20 cellular contexts compared by ENCODE assay signal in genomic region chr3:4334548-4334947, GRCh38. TPM values are rescaled to one million over a fixed set of nuclear protein-coding genes. Genes with fewer than 3 reads are reported as not detected.
DNase-seq lines count a peak whose midpoint lies in the region; ATAC-seq and TF ChIP-seq lines count a peak whose summit lies in the region.
"Had no signal": no experiment of that assay in that cellular context is flagged by ENCODE, and none has a peak within 500 bp of the region (broad histone marks: within the 10 kb centered on the region; RNA-seq: fewer than 3 reads in every experiment).

No MANE protein-coding gene starts in this region.

- H3K4me3 Mint-ChIP-seq in HFFc6, result no peak overlapping the region
- no peak overlapping the region for H3K4me3 Mint-ChIP-seq in stimulated activated naive B cell treated with anti-CD40 and anti-IgM and Interleukin-4, amounts not matched to agents 10 μg/mL and 1 μg/mL and 100 μg/mL, for 72 hours
- H3K4me3 Mint-ChIP-seq: activated naive CD8-positive, alpha-beta T cell; brain had no signal

- H3K27me3 Mint-ChIP-seq in HFFc6 (ENCODE audit: insufficient read depth), result peaks cover 3% of the 10 kb centered on the region; the same call in 1 of the 2 replicates
- H3K27me3 Mint-ChIP-seq in stimulated activated naive B cell treated with anti-CD40 and anti-IgM and Interleukin-4, amounts not matched to agents 10 μg/mL and 1 μg/mL and 100 μg/mL, for 72 hours, result no peaks in the 10 kb centered on the region
- H3K27me3 Mint-ChIP-seq: activated naive CD8-positive, alpha-beta T cell; brain had no signal

- H3K9me3 Mint-ChIP-seq in HFFc6, result peaks cover 8% of the 10 kb centered on the region
- peaks cover 8% of the 10 kb centered on the region in 2 donors for H3K9me3 Mint-ChIP-seq in stimulated activated naive B cell treated with anti-CD40 and anti-IgM and Interleukin-4, amounts not matched to agents 10 μg/mL and 1 μg/mL and 100 μg/mL, for 72 hours

- no peak for DNase-seq in AG10803 (ENCODE audit: low read depth)
- DNase-seq in HFFc6, result no peak
- DNase-seq in brain microvascular endothelial cell, result no peak
- peak; percentile 41 for DNase-seq in iPS-NIHi7 (ENCODE audit: extremely low spot score)
- DNase-seq in activated naive CD4-positive, alpha-beta T cell treated with Interleukin-2 at 50 U/mL for 16 hours, result no peak
- no peak for DNase-seq in stimulated activated naive B cell treated with anti-CD40 and anti-IgM and Interleukin-4, amounts not matched to agents 10 μg/mL and 1 μg/mL and 100 μg/mL, for 72 hours
- DNase-seq: activated CD4-positive, alpha-beta T cell treated with anti-CD3 and anti-CD28 coated beads, Interleukin-2, amount 50 U/mL, for 48 hours; activated T-cell treated with anti-CD3 and anti-CD28 coated beads, Interleukin-2, amount 50 U/mL, for 1 hour; Caco-2; KG1; left colon; mucosa of descending colon; NCI-H1105 had no signal

- TF ChIP-seq CTCF in AG10803 (conservative IDR thresholded peaks at IDR 0.05; ENCODE audit: low read length) (0 out of 2 replicates have a peak, but pooled peaks have one; percentile 15), HFFc6 (IDR thresholded peaks at IDR 0.05) (peak; percentile 66), brain microvascular endothelial cell (IDR thresholded peaks at IDR 0.05; ENCODE audit: low read depth, low read length, missing control alignments) (peak; percentile 25)

- H3K27ac ChIP-seq in brain microvascular endothelial cell, result no peak overlapping the region
- H3K27ac ChIP-seq: HL-60, neutrophil, right atrium auricular region had no signal

- no peaks in the 10 kb centered on the region for H3K36me3 ChIP-seq in brain microvascular endothelial cell (replicated peaks)
- H3K36me3 ChIP-seq: neutrophil, right atrium auricular region had no signal

- H3K27ac Mint-ChIP-seq in HFFc6, result no peak overlapping the region
- no peak overlapping the region for H3K27ac Mint-ChIP-seq in stimulated activated naive B cell treated with anti-CD40 and anti-IgM and Interleukin-4, amounts not matched to agents 10 μg/mL and 1 μg/mL and 100 μg/mL, for 72 hours
- H3K27ac Mint-ChIP-seq: activated naive CD8-positive, alpha-beta T cell; brain had no signal

- H3K27me3 ChIP-seq in brain microvascular endothelial cell (replicated peaks), result no peaks in the 10 kb centered on the region
- H3K27me3 ChIP-seq: neutrophil, right atrium auricular region had no signal

- H3K36me3 Mint-ChIP-seq in HFFc6 (ENCODE audit: low read depth), result 0 out of 2 replicates have a peak, but pooled peaks cover 6% of the 10 kb centered on the region
- peaks cover 9 to 13% of the 10 kb centered on the region in 2 donors for H3K36me3 Mint-ChIP-seq in stimulated activated naive B cell treated with anti-CD40 and anti-IgM and Interleukin-4, amounts not matched to agents 10 μg/mL and 1 μg/mL and 100 μg/mL, for 72 hours

- no peaks in the 10 kb centered on the region for H3K4me1 Mint-ChIP-seq in HFFc6 (ENCODE audit: low read depth)
- peaks cover 0 to 1% of the 10 kb centered on the region in 2 donors for H3K4me1 Mint-ChIP-seq in stimulated activated naive B cell treated with anti-CD40 and anti-IgM and Interleukin-4, amounts not matched to agents 10 μg/mL and 1 μg/mL and 100 μg/mL, for 72 hours
- H3K4me1 Mint-ChIP-seq: brain had no signal

- no peak overlapping the region for H3K4me3 ChIP-seq in AG10803 (ENCODE audit: low read length)
- H3K4me3 ChIP-seq in brain microvascular endothelial cell (ENCODE audit: low read depth, low read length), result no peak overlapping the region
- H3K4me3 ChIP-seq: mucosa of descending colon, right atrium auricular region had no signal

- in situ Hi-C loops in brain microvascular endothelial cell (cut with HindIII; ENCODE audit: low pct_ligation_motif_present, low sequenced_read_pairs), result no loop called here

- no peak for ATAC-seq in HG02973 (IDR thresholded peaks at IDR 0.05; ENCODE audit: unreplicated experiment)
- ATAC-seq in stimulated activated naive B cell treated with anti-CD40 and anti-IgM and Interleukin-4, amounts not matched to agents 10 μg/mL and 1 μg/mL and 100 μg/mL, for 72 hours (replicated peaks), result no peak
- ATAC-seq in GM18517 (IDR thresholded peaks at IDR 0.05; ENCODE audit: unreplicated experiment), result no peak
- ATAC-seq: left colon, mucosa of descending colon had no signal

RNA-seq across cellular contexts. Expression of gene SETMAR, which starts 31.4 kb away (rescaled TPM):
- total RNA-seq in HFFc6 (2021; fragmentation: NEBNext Ultra II Directional; extraction: Animal tissue kit (Norgen Biotek cat#: 25700)), result 1 to 10 TPM; 7.0 to 9.9 (median 9.1) TPM

Comparison
In these comparisons a context has a peak if more than half of its experiments do, and no peak if none do; other contexts are left out.
1. CTCF ChIP-seq: peak in every context shown above with its lines; median percentile 66 in HFFc6; 25 in brain microvascular endothelial cell; 15 in AG10803.